In the genomic region with DNA sequence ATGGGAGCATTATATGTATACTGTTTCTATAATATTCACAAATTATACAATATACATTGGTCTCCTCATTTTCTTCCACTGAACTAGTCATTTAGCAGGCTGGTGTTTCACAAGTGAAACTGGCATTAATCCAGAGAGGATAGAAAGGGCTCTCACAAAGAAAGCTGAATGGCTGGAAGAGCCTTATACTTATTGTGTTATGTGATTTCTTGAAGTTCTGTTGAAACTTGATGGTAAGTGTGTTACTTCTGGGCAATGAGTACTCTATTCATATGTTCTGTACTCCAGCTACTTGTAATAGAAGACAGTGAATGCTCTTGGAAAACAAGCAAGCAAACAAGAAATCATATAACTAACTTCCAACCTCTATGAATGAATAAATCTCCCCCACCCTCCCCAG, we compare ENCODE assay signal across 11 cellular contexts. TPM values are rescaled to one million over a fixed set of nuclear protein-coding genes. Genes with fewer than 3 reads are reported as not detected.
DNase-seq lines count a peak whose midpoint lies in the region; TF ChIP-seq lines count a peak whose summit lies in the region.
"Had no signal": no experiment of that assay in that cellular context is flagged by ENCODE, and none has a peak within 500 bp of the region (broad histone marks: within the 10 kb centered on the region; RNA-seq: fewer than 3 reads in every experiment).

No MANE protein-coding gene starts in this region.

- no peaks in the 10 kb centered on the region for H3K9me3 ChIP-seq in stomach
- H3K9me3 ChIP-seq: ovary had no signal

- H3K4me3 Mint-ChIP-seq in activated T-helper 1 cell treated with anti-CD3 and anti-CD28 coated beads, Interleukin-12 subunit alpha, Interleukin-12 subunit beta, Interleukin-2, Interleukin-4 antibody, amounts not matched to agents 30 ng/mL and 10 ng/mL and 1 ng/mL, durations not matched to agents 14 hours and 24 hours and 36 hours, result no peak overlapping the region

- no peak for TF ChIP-seq EP300 in stomach (IDR thresholded peaks at IDR 0.05)

- DNase-seq in NCI-H2196 (lab: John Stamatoyannopoulos, UW; ENCODE audit: unreplicated experiment) (peak; percentile 18), NCI-H2196 treated with DMSO at 0.1 percent for 48 hours (lab: John Stamatoyannopoulos, UW; ENCODE audit: unreplicated experiment) (no peak), astrocyte of the spinal cord (ENCODE audit: low read depth, low spot score) (peak; percentile 53), iris pigment epithelial cell (ENCODE audit: low read depth) (peak; percentile 87), stomach (no peak), SIG-M5 treated with dmso at 0.1 percent for 504 hours (lab: John Stamatoyannopoulos, UW; ENCODE audit: unreplicated experiment) (no peak), HUDEP-2 (lab: John Stamatoyannopoulos, UW; ENCODE audit: unreplicated experiment in 76 of 76) (no peak)
- no peak for DNase-seq in activated T-helper 1 cell treated with anti-CD3 and anti-CD28 coated beads, Interleukin-12 subunit alpha, Interleukin-12 subunit beta, Interleukin-2, Interleukin-4 antibody, amounts not matched to agents 30 ng/mL and 10 ng/mL and 1 ng/mL, durations not matched to agents 14 hours and 24 hours and 36 hours (ENCODE audit: low spot score)
- DNase-seq: DMS79 treated with DMSO at 0.1 percent for 48 hours, islet precursor cell, ovary had no signal

- H3K4me1 Mint-ChIP-seq in activated T-helper 1 cell treated with anti-CD3 and anti-CD28 coated beads, Interleukin-12 subunit alpha, Interleukin-12 subunit beta, Interleukin-2, Interleukin-4 antibody, amounts not matched to agents 30 ng/mL and 10 ng/mL and 1 ng/mL, durations not matched to agents 14 hours and 24 hours and 36 hours (ENCODE audit: low read depth), result peaks cover 14% of the 10 kb centered on the region

- no peak overlapping the region for H3K4me3 ChIP-seq in astrocyte of the spinal cord (ENCODE audit: low read depth, low read length)
- H3K4me3 ChIP-seq in stomach, result no peak overlapping the region
- H3K4me3 ChIP-seq: ovary had no signal

- peaks cover 42 to 79% (median 62%) of the 10 kb centered on the region in 4 donors for H3K4me1 ChIP-seq in stomach

- H3K36me3 ChIP-seq in stomach, result peaks cover 17 to 32% (median 31%) of the 10 kb centered on the region in 4 donors
- H3K36me3 ChIP-seq: ovary had no signal

- H3K27me3 ChIP-seq in stomach, result no peaks in the 10 kb centered on the region
- H3K27me3 ChIP-seq: ovary had no signal

- intact Hi-C loops in stomach (cut with DNase I; ENCODE audit: low total_unique reads), result no loop called here
- intact Hi-C loops in activated T-helper 1 cell treated with anti-CD3 and anti-CD28 coated beads, Interleukin-12 subunit alpha, Interleukin-12 subunit beta, Interleukin-2, Interleukin-4 antibody, amounts not matched to agents 30 ng/mL and 10 ng/mL and 1 ng/mL, durations not matched to agents 14 hours and 24 hours and 36 hours (cut with micrococcal nuclease), result no loop called here

- no peak overlapping the region for H3K27ac Mint-ChIP-seq in activated T-helper 1 cell treated with anti-CD3 and anti-CD28 coated beads, Interleukin-12 subunit alpha, Interleukin-12 subunit beta, Interleukin-2, Interleukin-4 antibody, amounts not matched to agents 30 ng/mL and 10 ng/mL and 1 ng/mL, durations not matched to agents 14 hours and 24 hours and 36 hours

- H3K36me3 Mint-ChIP-seq in activated T-helper 1 cell treated with anti-CD3 and anti-CD28 coated beads, Interleukin-12 subunit alpha, Interleukin-12 subunit beta, Interleukin-2, Interleukin-4 antibody, amounts not matched to agents 30 ng/mL and 10 ng/mL and 1 ng/mL, durations not matched to agents 14 hours and 24 hours and 36 hours (ENCODE audit: low read depth), result peaks cover 8% of the 10 kb centered on the region

- in situ Hi-C loops in astrocyte of the spinal cord (cut with HindIII; ENCODE audit: low sequenced_read_pairs), result no loop called here

- no peaks in the 10 kb centered on the region for H3K27me3 Mint-ChIP-seq in activated T-helper 1 cell treated with anti-CD3 and anti-CD28 coated beads, Interleukin-12 subunit alpha, Interleukin-12 subunit beta, Interleukin-2, Interleukin-4 antibody, amounts not matched to agents 30 ng/mL and 10 ng/mL and 1 ng/mL, durations not matched to agents 14 hours and 24 hours and 36 hours (ENCODE audit: insufficient read depth)

- peak overlapping the region; percentile 69 to 84 (median 81) for H3K27ac ChIP-seq in stomach
- H3K27ac ChIP-seq: ovary had no signal

- TF ChIP-seq CTCF in astrocyte of the spinal cord (IDR thresholded peaks at IDR 0.05; ENCODE audit: low read depth, low read length) (no peak), stomach (IDR thresholded peaks at IDR 0.05) (no peak)

- H3K9me3 Mint-ChIP-seq in activated T-helper 1 cell treated with anti-CD3 and anti-CD28 coated beads, Interleukin-12 subunit alpha, Interleukin-12 subunit beta, Interleukin-2, Interleukin-4 antibody, amounts not matched to agents 30 ng/mL and 10 ng/mL and 1 ng/mL, durations not matched to agents 14 hours and 24 hours and 36 hours, result no peaks in the 10 kb centered on the region

- TF ChIP-seq POLR2A in stomach (IDR thresholded peaks at IDR 0.05), result no peak

RNA-seq across cellular contexts. Expression of a gene that starts 14.9 kb away (rescaled TPM):
- total RNA-seq in stomach, result 100 to 1,000 TPM in 2 of 5 donors, 10 to 100 TPM in 3; 10.7 to 312 (median 94.2) TPM
- polyA plus RNA-seq in stomach, result 100 to 1,000 TPM in 1 of 3 donors, 10 to 100 TPM in 2; 22.2 to 117 (median 84.2) TPM
- 22.0 and 23.9 TPM in 2 replicates for total RNA-seq in activated T-helper 1 cell treated with anti-CD3 and anti-CD28 coated beads, Interleukin-12 subunit alpha, Interleukin-12 subunit beta, Interleukin-2, Interleukin-4 antibody, amounts not matched to agents 30 ng/mL and 10 ng/mL and 1 ng/mL, durations not matched to agents 14 hours and 24 hours and 36 hours

RNA-seq across cellular contexts. Expression of a gene that starts 42.7 kb away (rescaled TPM):
- 10 to 100 TPM in 3 of 5 donors, 1 to 10 TPM in 1, under 1 TPM in 1; 0.58 to 40.0 (median 22.7) TPM for total RNA-seq in stomach
- polyA plus RNA-seq in stomach, result 10 to 100 TPM; 20.4 to 25.1 (median 21.8) TPM
- 84.1 and 88.1 TPM in 2 replicates for total RNA-seq in activated T-helper 1 cell treated with anti-CD3 and anti-CD28 coated beads, Interleukin-12 subunit alpha, Interleukin-12 subunit beta, Interleukin-2, Interleukin-4 antibody, amounts not matched to agents 30 ng/mL and 10 ng/mL and 1 ng/mL, durations not matched to agents 14 hours and 24 hours and 36 hours

Comparison
In these comparisons a context has a peak if more than half of its experiments do, and no peak if none do; other contexts are left out.
1. DNase-seq: peak in NCI-H2196 (single experiment), astrocyte of the spinal cord (single experiment) and iris pigment epithelial cell (single experiment); none in NCI-H2196 treated with DMSO at 0.1 percent for 48 hours (single experiment), stomach (single experiment), activated T-helper 1 cell treated with anti-CD3 and anti-CD28 coated beads, Interleukin-12 subunit alpha, Interleukin-12 subunit beta, Interleukin-2, Interleukin-4 antibody, amounts not matched to agents 30 ng/mL and 10 ng/mL and 1 ng/mL, durations not matched to agents 14 hours and 24 hours and 36 hours (single experiment), SIG-M5 treated with dmso at 0.1 percent for 504 hours (single experiment) and HUDEP-2 (0 of 76).